ENCODE assay signal across 25 cellular contexts in genomic region chr7:29310625-29311024, GRCh38.
DNase-seq lines count a peak whose midpoint lies in the region; ATAC-seq, FAIRE-seq and TF ChIP-seq lines count a peak whose summit lies in the region.
"Had no signal": no experiment of that assay in that cellular context is flagged by ENCODE, and none has a peak within 500 bp of the region (broad histone marks: within the 10 kb centered on the region; RNA-seq: fewer than 3 reads in every experiment).

No MANE protein-coding gene starts in this region.

- no TSS peak for BruUV-seq in HepG2 (replicated peaks; lab: Mats Ljungman, UMichigan)

- no peak overlapping the region for H3K9ac ChIP-seq in HepG2 (ENCODE audit: insufficient read depth, low read depth, low read length)
- H3K9ac ChIP-seq in keratinocyte (ENCODE audit: control insufficient read depth, extremely low read depth, insufficient read depth, low read length): no peak overlapping the region
- H3K9ac ChIP-seq: BLaER1 had no signal

- no peaks in the 10 kb centered on the region for H3K9me3 ChIP-seq in HepG2 (ENCODE audit: low read length)
- H3K9me3 ChIP-seq in right lobe of liver: no peaks in the 10 kb centered on the region
- H3K9me3 ChIP-seq in keratinocyte (ENCODE audit: control insufficient read depth, low read depth, low read length): no peaks in the 10 kb centered on the region
- H3K9me3 ChIP-seq in right atrium auricular region: peaks cover 0 to 7% of the 10 kb centered on the region in 2 donors
- H3K9me3 ChIP-seq: BE2C had no signal

- H3K4me2 ChIP-seq in HepG2 (ENCODE audit: low read depth, low read length) (no peak overlapping the region), keratinocyte (ENCODE audit: control insufficient read depth, extremely low read depth, insufficient read depth, low read depth, low read length) (no peak overlapping the region)
- H3K4me2 ChIP-seq: BLaER1 had no signal

- peaks cover 21% of the 10 kb centered on the region for H3K4me1 ChIP-seq in HepG2 (ENCODE audit: insufficient read depth, low read length)
- H3K4me1 ChIP-seq in right lobe of liver: no peaks in the 10 kb centered on the region
- peaks cover 23% of the 10 kb centered on the region for H3K4me1 ChIP-seq in keratinocyte (ENCODE audit: control insufficient read depth, extremely low read depth, insufficient read depth, low read length)
- H3K4me1 ChIP-seq in right atrium auricular region: no peaks in the 10 kb centered on the region
- H3K4me1 ChIP-seq: BE2C, BLaER1 had no signal

- no peak for TF ChIP-seq CTCF in HepG2 (CRISPR knock-in tag; IDR thresholded peaks at IDR 0.05)
- TF ChIP-seq CTCF in right lobe of liver (IDR thresholded peaks at IDR 0.05): no peak
- TF ChIP-seq CTCF in keratinocyte (optimal IDR thresholded peaks at IDR 0.05 in 1 of 3, IDR thresholded peaks at IDR 0.05 in 1 of 3, conservative IDR thresholded peaks at IDR 0.05 in 1 of 3; ENCODE audit: extremely low read depth in 1 of 3, insufficient read depth in 2 of 3, low read length in 3 of 3): no peak
- TF ChIP-seq CTCF in right atrium auricular region (IDR thresholded peaks at IDR 0.05): no peak

- in situ Hi-C loops in HepG2 (cut with HindIII; ENCODE audit: extremely low pct_ligation_motif_present, low pct_unique_long_range_greater_than_20kb): no loop called here

- POLR2A ChIA-PET in HepG2 (lab: Yijun Ruan, JAX): no interaction called here

- H3K27me3 ChIP-seq in HepG2 (ENCODE audit: control insufficient read depth in 1 of 2, insufficient read depth in 2 of 2, low read length in 2 of 2) (no peaks in the 10 kb centered on the region), right lobe of liver (no peaks in the 10 kb centered on the region), keratinocyte (ENCODE audit: control insufficient read depth, extremely low read depth, insufficient read depth, low read length) (no peaks in the 10 kb centered on the region), right atrium auricular region (no peaks in the 10 kb centered on the region)
- H3K27me3 ChIP-seq: BE2C, BLaER1 had no signal

- no peak for DNase-seq in HepG2 (ENCODE audit: low spot score)
- no peak for DNase-seq in right lobe of liver
- no peak for DNase-seq in keratinocyte (ENCODE audit: low read depth, low spot score)
- no peak for DNase-seq in right atrium auricular region (ENCODE audit: low spot score)
- DNase-seq in hepatic stellate cell (ENCODE audit: low spot score): no peak
- DNase-seq: 8988T; ACHN; BE2C; C1 segment of cervical spinal cord; CD4-positive, alpha-beta memory T cell; CD4-positive, CD25-positive, alpha-beta regulatory T cell; CD8-positive, alpha-beta memory T cell; COR-L47; DMS 273 treated with DMSO at 0.1 percent for 48 hours; DMS153; DMS53; DMS79; DND-41; EL; GDM1 had no signal

- H2AFZ ChIP-seq in HepG2 (ENCODE audit: low read length) (no peak overlapping the region), keratinocyte (ENCODE audit: control insufficient read depth, low read length) (no peak overlapping the region)

- TF ChIP-seq EP300 in HepG2 (IDR thresholded peaks at IDR 0.05; ENCODE audit: low read depth in 2 of 2, low read length in 2 of 2): no peak
- no peak for TF ChIP-seq EP300 in HepG2 (CRISPR knock-in tag; IDR thresholded peaks at IDR 0.05; ENCODE audit: borderline replicate concordance)

- H3K36me3 ChIP-seq in HepG2 (replicated peaks in 1 of 2; ENCODE audit: control insufficient read depth in 1 of 2, insufficient read depth in 2 of 2, low read length in 2 of 2) (peaks cover 2 to 5% of the 10 kb centered on the region in 2 experiments; a peak in 3 of 5 replicates), right lobe of liver (no peaks in the 10 kb centered on the region), keratinocyte (ENCODE audit: control insufficient read depth in 2 of 2, extremely low read depth in 1 of 2, insufficient read depth in 2 of 2, low read length in 2 of 2) (no peaks in the 10 kb centered on the region), right atrium auricular region (no peaks in the 10 kb centered on the region)
- H3K36me3 ChIP-seq: BE2C, BLaER1 had no signal

- CTCF ChIA-PET in HepG2 (lab: Yijun Ruan, JAX; ENCODE audit: low intra/inter-chr PET ratio, low total read pairs): no interaction called here

- no peak for TF ChIP-seq POLR2A in HepG2 (IDR thresholded peaks at IDR 0.05; ENCODE audit: insufficient read depth in 1 of 2, low read depth in 2 of 2, low read length in 2 of 2)
- no peak for TF ChIP-seq POLR2A in right lobe of liver (IDR thresholded peaks at IDR 0.05)

- H3K27ac ChIP-seq in HepG2 (ENCODE audit: extremely low read length, insufficient read depth, low read length) (no peak overlapping the region), right lobe of liver (no peak overlapping the region), keratinocyte (ENCODE audit: control insufficient read depth, insufficient read depth, low read length) (no peak overlapping the region), right atrium auricular region (no peak overlapping the region)
- H3K27ac ChIP-seq: BLaER1 had no signal

- H3K79me2 ChIP-seq in HepG2 (ENCODE audit: insufficient read depth, low read length) (peaks cover 14% of the 10 kb centered on the region), keratinocyte (ENCODE audit: control insufficient read depth, insufficient read depth, low read length) (no peaks in the 10 kb centered on the region)

- H4K20me1 ChIP-seq in HepG2 (ENCODE audit: insufficient read depth, low read length): no peaks in the 10 kb centered on the region
- H4K20me1 ChIP-seq in keratinocyte (ENCODE audit: control insufficient read depth, extremely low read depth, insufficient read depth, low read length): no peaks in the 10 kb centered on the region
- H4K20me1 ChIP-seq: BLaER1 had no signal

- FAIRE-seq in HepG2 (lab: Jason Lieb, UNC) (no peak), keratinocyte (lab: Jason Lieb, UNC) (peak; percentile 9)
- FAIRE-seq: A204.1, GM12878, GM12892, GM18507 had no signal

- ATAC-seq in HepG2 (no peak), right lobe of liver (no peak)
- ATAC-seq: GM12878 had no signal

- intact Hi-C loops in HepG2 (cut with micrococcal nuclease; ENCODE audit: unreplicated experiment): no loop called here
- intact Hi-C loops in right lobe of liver (cut with DNase I): no loop called here

- no peaks in the 10 kb centered on the region for H3K9me1 ChIP-seq in keratinocyte (ENCODE audit: control insufficient read depth, extremely low read depth, insufficient read depth, low read length)

- TF ChIP-seq RAD21 in HepG2 (CRISPR knock-in tag; IDR thresholded peaks at IDR 0.05): no peak

- dilution Hi-C loops in keratinocyte (cut with MboI; ENCODE audit: extremely low pct_ligation_motif_present, low sequenced_read_pairs): no loop called here

- H3K4me3 ChIP-seq in HepG2 (replicated peaks in 1 of 3; ENCODE audit: insufficient read depth in 1 of 3, low read depth in 2 of 3, low read length in 3 of 3) (no peak overlapping the region), right lobe of liver (no peak overlapping the region), keratinocyte (ENCODE audit: control insufficient read depth in 2 of 3, extremely low read depth in 1 of 3, insufficient read depth in 2 of 3, low read depth in 1 of 3, low read length in 3 of 3) (no peak overlapping the region), right atrium auricular region (no peak overlapping the region)
- H3K4me3 ChIP-seq: BLaER1, GM12878 had no signal

TF ChIP-seq in HepG2, 621 proteins besides CTCF, POLR2A, EP300 and RAD21:
- peak; percentile 97 for TF ChIP-seq ZNF264 (CRISPR knock-in tag; IDR thresholded peaks at IDR 0.05)
- TF ChIP-seq ZNF605 (CRISPR knock-in tag; IDR thresholded peaks at IDR 0.05): no peak
TF ChIP-seq in HepG2: peak in this region for 1.
